Comparison of ENCODE assay signal across 8 cellular contexts in the genomic region with DNA sequence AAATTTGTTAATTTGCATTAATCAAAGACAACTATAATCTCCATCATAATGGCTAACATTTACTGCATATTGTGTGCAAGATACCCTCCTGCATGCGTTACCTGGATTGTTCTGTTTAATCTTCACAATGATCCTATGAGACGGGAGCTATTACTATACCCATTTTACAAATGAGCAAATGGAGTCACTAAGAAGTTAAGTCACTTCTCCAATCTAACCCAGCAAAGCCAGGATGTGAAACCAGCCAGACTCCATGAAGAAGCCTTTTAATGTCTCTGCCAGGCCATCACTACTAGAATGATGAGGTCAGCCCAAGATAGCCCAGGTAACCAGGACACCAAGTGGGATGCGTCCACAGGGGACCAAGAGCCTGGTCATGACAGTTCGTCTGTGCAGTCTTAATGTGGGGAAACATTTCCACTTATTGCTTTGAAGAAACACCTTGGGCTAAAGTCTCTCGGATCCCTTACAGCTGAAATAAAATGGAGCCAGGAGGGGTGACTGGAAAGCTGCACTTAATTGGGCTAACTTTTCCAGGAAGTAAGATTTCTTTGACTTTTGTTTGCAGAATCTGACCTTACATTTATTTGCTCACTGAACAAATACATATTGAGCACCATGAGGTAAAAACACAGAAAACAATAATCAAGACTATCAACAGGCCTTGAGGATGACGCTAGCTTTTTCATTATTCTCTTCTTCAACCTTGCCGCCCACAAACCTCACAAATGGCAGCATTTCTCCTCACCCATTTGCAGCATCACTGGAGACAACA. TPM values are rescaled to one million over a fixed set of nuclear protein-coding genes. Genes with fewer than 3 reads are reported as not detected.
A peak's percentile ranks its signal among the peaks of the same experiment; 100 is the strongest.
DNase-seq lines count a peak whose midpoint lies in the region; ATAC-seq and TF ChIP-seq lines count a peak whose summit lies in the region.

No MANE protein-coding gene starts in this region.

- BruUV-seq in Caco-2 (replicated peaks; lab: Mats Ljungman, UMichigan), result no TSS peak

- intact Hi-C loops in Caco-2 (cut with micrococcal nuclease; ENCODE audit: unreplicated experiment) (no loop called here), activated B cell treated with CpG ODN at 0.5 μM for 24 hours (cut with micrococcal nuclease) (loop anchor here (2.0 to 5.0 kb wide), 3 partner anchors 67 to 1620 kb away; a partner anchor contains a TSS)

- CTCF ChIA-PET in AG04450 (lab: Charles Lee), result interaction anchor here (0.7 to 1.4 kb wide), 3 partner anchors 52 to 179 kb away, joined by 3 to 5 read pairs (median 4); a partner anchor contains a TSS
- CTCF ChIA-PET in Caco-2 (lab: Charles Lee), result no interaction called here
- CTCF ChIA-PET in activated B cell treated with CpG ODN at 0.5 μM for 24 hours (lab: Charles Lee), result no interaction called here

- H3K9me3 ChIP-seq in AG04450 (ENCODE audit: control insufficient read depth, insufficient read depth, low read length) (no peaks in the 10 kb centered on the region), Caco-2 (no peaks in the 10 kb centered on the region)

- H3K27ac Mint-ChIP-seq in Caco-2 (ENCODE audit: unreplicated experiment), result no peak overlapping the region
- H3K27ac Mint-ChIP-seq in activated B cell treated with CpG ODN at 0.5 μM for 24 hours, result peak overlapping the region; percentile 37
- no peak overlapping the region for H3K27ac Mint-ChIP-seq in mesothelial cell of epicardium

- no peaks in the 10 kb centered on the region for H3K4me1 Mint-ChIP-seq in Caco-2 (ENCODE audit: low read depth, unreplicated experiment)
- peaks cover 24% of the 10 kb centered on the region for H3K4me1 Mint-ChIP-seq in activated B cell treated with CpG ODN at 0.5 μM for 24 hours
- peaks cover 7% of the 10 kb centered on the region for H3K4me1 Mint-ChIP-seq in mesothelial cell of epicardium

- POLR2A ChIA-PET in AG04450 (lab: Yijun Ruan, JAX) (no interaction called here), Caco-2 (lab: Charles Lee) (interaction anchor here (0.6 to 0.9 kb wide), 2 partner anchors 10 to 131 kb away, joined by 3 to 5 read pairs; no protein-coding TSS in a partner anchor), activated B cell treated with CpG ODN at 0.5 μM for 24 hours (lab: Charles Lee) (no interaction called here)

- H3K27me3 Mint-ChIP-seq in Caco-2 (ENCODE audit: insufficient read depth, unreplicated experiment) (no peaks in the 10 kb centered on the region), activated B cell treated with CpG ODN at 0.5 μM for 24 hours (no peaks in the 10 kb centered on the region), mesothelial cell of epicardium (ENCODE audit: low read depth) (no peaks in the 10 kb centered on the region)

- H3K27me3 ChIP-seq in AG04450 (ENCODE audit: control insufficient read depth, insufficient read depth, low read length), result no peaks in the 10 kb centered on the region
- no peaks in the 10 kb centered on the region for H3K27me3 ChIP-seq in Caco-2 (replicated peaks; ENCODE audit: control insufficient read depth, insufficient read depth, low read length)

- peak overlapping the region; percentile 21 for H3K27ac ChIP-seq in AG04450 (ENCODE audit: low read depth, low read length)

- H3K4me3 Mint-ChIP-seq in Caco-2 (ENCODE audit: unreplicated experiment) (peak overlapping the region; percentile 89), activated B cell treated with CpG ODN at 0.5 μM for 24 hours (peak overlapping the region; percentile 88), mesothelial cell of epicardium (peak overlapping the region; percentile 88)

- H3K4me3 ChIP-seq in AG04450 (ENCODE audit: low read depth, low read length) (no peak overlapping the region), Caco-2 (ENCODE audit: low read depth, low read length) (no peak overlapping the region)

- ATAC-seq in activated B cell treated with CpG ODN at 0.5 μM for 24 hours (ENCODE audit: low read depth), result no peak
- ATAC-seq in HG03025 (IDR thresholded peaks at IDR 0.05; ENCODE audit: low FRiP score, unreplicated experiment), result no peak
- no peak for ATAC-seq in GM19463 (IDR thresholded peaks at IDR 0.05; ENCODE audit: unreplicated experiment)

- DNase-seq in AG04450 (ENCODE audit: low read depth, low spot score) (no peak), Caco-2 (no peak), activated B cell treated with CpG ODN at 0.5 μM for 24 hours (no peak), mesothelial cell of epicardium (ENCODE audit: low spot score in 2 of 2, unreplicated experiment in 2 of 2) (no peak), DMS79 (lab: John Stamatoyannopoulos, UW) (no peak), GF-D8 (lab: John Stamatoyannopoulos, UW) (no peak)

- H3K4me1 ChIP-seq in Caco-2, result no peaks in the 10 kb centered on the region; the same call in 1 of the 2 replicates

- TF ChIP-seq CTCF in AG04450 (IDR thresholded peaks at IDR 0.05; ENCODE audit: low read depth, low read length) (no peak), Caco-2 (IDR thresholded peaks at IDR 0.05; ENCODE audit: insufficient read depth in 1 of 2, low read depth in 1 of 2, low read length in 1 of 2, severe bottlenecking in 1 of 2, unreplicated experiment in 1 of 2) (no peak), activated B cell treated with CpG ODN at 0.5 μM for 24 hours (IDR thresholded peaks at IDR 0.05) (no peak), mesothelial cell of epicardium (IDR thresholded peaks at IDR 0.05; ENCODE audit: unreplicated experiment) (no peak)

- H3K9me3 Mint-ChIP-seq in Caco-2 (ENCODE audit: unreplicated experiment) (no peaks in the 10 kb centered on the region), activated B cell treated with CpG ODN at 0.5 μM for 24 hours (no peaks in the 10 kb centered on the region), mesothelial cell of epicardium (no peaks in the 10 kb centered on the region)

- no peaks in the 10 kb centered on the region for H3K36me3 ChIP-seq in Caco-2 (ENCODE audit: control insufficient read depth, insufficient read depth, low read length)

- H3K36me3 Mint-ChIP-seq in Caco-2 (ENCODE audit: insufficient read depth, unreplicated experiment), result peaks cover 11% of the 10 kb centered on the region
- no peaks in the 10 kb centered on the region for H3K36me3 Mint-ChIP-seq in activated B cell treated with CpG ODN at 0.5 μM for 24 hours (ENCODE audit: low read depth)
- H3K36me3 Mint-ChIP-seq in mesothelial cell of epicardium, result no peaks in the 10 kb centered on the region

RNA-seq across cellular contexts. Expression of a gene that starts 0.9 kb away (rescaled TPM):
- polyA plus RNA-seq in AG04450 (2011; rRNA removed), result 7.4 and 12.3 TPM in 2 replicates
- polyA minus RNA-seq in AG04450 (2011; rRNA and poly(A)+ RNA removed), result 6.5 and 7.1 TPM in 2 replicates
- total RNA-seq in Caco-2 (2022), result 21.8 and 23.3 TPM in 2 replicates
- 1.9 and 2.0 TPM in 2 replicates for total RNA-seq in activated B cell treated with CpG ODN at 0.5 μM for 24 hours
- 5.1 to 7.5 TPM (median 7.0 TPM) in 3 replicates for total RNA-seq in mesothelial cell of epicardium
